In genomic region chr4:26342328-26343040, GRCh38 we compare ENCODE assay signal across 10 cellular contexts. TPM values are rescaled to one million over a fixed set of nuclear protein-coding genes. Genes with fewer than 3 reads are reported as not detected.
DNase-seq lines count a peak whose midpoint lies in the region; ATAC-seq, FAIRE-seq and TF ChIP-seq lines count a peak whose summit lies in the region.
"Had no signal": no experiment of that assay in that cellular context is flagged by ENCODE, and none has a peak within 500 bp of the region (broad histone marks: within the 10 kb centered on the region; RNA-seq: fewer than 3 reads in every experiment).

No MANE protein-coding gene starts in this region.

- H3K4me3 ChIP-seq in A549 = no peak overlapping the region
- peak overlapping the region; percentile 37 for H3K4me3 ChIP-seq in adipocyte (ENCODE audit: low read length)
- H3K4me3 ChIP-seq in vagina = no peak overlapping the region

- TF ChIP-seq EP300 in A549 (IDR thresholded peaks at IDR 0.05) = no peak

- H3K27me3 ChIP-seq in adipocyte (replicated peaks; ENCODE audit: control insufficient read depth, insufficient read depth, low read length) (no peaks in the 10 kb centered on the region), vagina (no peaks in the 10 kb centered on the region)

- H3K27ac ChIP-seq in A549 = no peak overlapping the region
- no peak overlapping the region for H3K27ac ChIP-seq in vagina

- CTCF ChIA-PET in A549 (lab: Yijun Ruan, JAX) = interaction anchor here (0.6 kb wide), 1 partner anchor 12 kb away, joined by 3 read pairs; no protein-coding TSS in a partner anchor

- TF ChIP-seq RAD21 in A549 (conservative IDR thresholded peaks at IDR 0.05 in 1 of 2, IDR thresholded peaks at IDR 0.05 in 1 of 2) = no peak

- POLR2A ChIA-PET in A549 (lab: Yijun Ruan, JAX) = no interaction called here

- H3K4me2 ChIP-seq in A549 = no peak overlapping the region; the same call in 2 of the 3 replicates

- H3K9me3 ChIP-seq in A549 (no peaks in the 10 kb centered on the region), adipocyte (ENCODE audit: control insufficient read depth, low read length) (no peaks in the 10 kb centered on the region), vagina (no peaks in the 10 kb centered on the region)

- DNase-seq in A549 (ENCODE audit: low read depth in 1 of 2, low spot score in 1 of 2) (peak in 1 of 2 experiments; percentile 7), H54 (ENCODE audit: insufficient read length, low spot score) (no peak), adipocyte (ENCODE audit: low read depth) (peak; percentile 71), kidney glomerular epithelial cell (lab: John Stamatoyannopoulos, UW) (peak; percentile 86), vagina (ENCODE audit: extremely low spot score in 2 of 2) (no peak)
- DNase-seq: DND-41, NCI-H524 treated with DMSO at 0.1 percent for 48 hours had no signal

- ATAC-seq in A549 = peak; percentile 68 to 79; a peak in 5 of 6 replicates
- ATAC-seq in HG02840 (IDR thresholded peaks at IDR 0.05; ENCODE audit: low FRiP score, unreplicated experiment) = no peak
- ATAC-seq in GM21723 (IDR thresholded peaks at IDR 0.05; ENCODE audit: unreplicated experiment) = no peak
- ATAC-seq in HG03108 (IDR thresholded peaks at IDR 0.05; ENCODE audit: unreplicated experiment) = no peak

- no peaks in the 10 kb centered on the region for H3K36me3 ChIP-seq in adipocyte (ENCODE audit: control insufficient read depth, insufficient read depth, low read length, severe bottlenecking)
- no peaks in the 10 kb centered on the region for H3K36me3 ChIP-seq in vagina

- FAIRE-seq in A549 (lab: Jason Lieb, UNC) (no peak), H54 (lab: Jason Lieb, UNC) (peak; percentile 87)

- peak overlapping the region; percentile 63 for H3K9ac ChIP-seq in adipocyte (ENCODE audit: low read length)

- intact Hi-C loops in vagina (cut with DNase I) = no loop called here

- TF ChIP-seq POLR2A in A549 (IDR thresholded peaks at IDR 0.05; ENCODE audit: low read length) (no peak), H54 (IDR thresholded peaks at IDR 0.05; ENCODE audit: low read depth, low read length) (no peak), vagina (IDR thresholded peaks at IDR 0.05) (no peak)

- TF ChIP-seq CTCF in A549 (IDR thresholded peaks at IDR 0.05) (no peak), vagina (IDR thresholded peaks at IDR 0.05) (no peak)

- 49% methylated on average over 3 of the region's 3 CpGs for WGBS in A549 (ENCODE audit: missing lambda C conversion rate)

- peaks cover 5% of the 10 kb centered on the region; the same call in 1 of the 3 replicates for H3K4me1 ChIP-seq in A549
- peaks cover 48% of the 10 kb centered on the region for H3K4me1 ChIP-seq in adipocyte (ENCODE audit: control insufficient read depth, insufficient read depth, low read length)
- H3K4me1 ChIP-seq in vagina = peaks cover 41% of the 10 kb centered on the region

TF ChIP-seq in A549, 52 proteins besides CTCF, POLR2A, EP300 and RAD21:
- TF ChIP-seq FOSB (CRISPR knock-in tag; IDR thresholded peaks at IDR 0.05) = no peak
- TF ChIP-seq MAZ (IDR thresholded peaks at IDR 0.05; ENCODE audit: borderline replicate concordance, low read depth, low read length) = no peak
- TF ChIP-seq EHF (CRISPR knock-in tag; IDR thresholded peaks at IDR 0.05) = no peak
- TF ChIP-seq JUN (IDR thresholded peaks at IDR 0.05) = no peak
- no peak for TF ChIP-seq BHLHE40 (IDR thresholded peaks at IDR 0.05; ENCODE audit: low read depth, low read length)
- no peak for TF ChIP-seq RNF2 (IDR thresholded peaks at IDR 0.05; ENCODE audit: borderline replicate concordance, low read depth)
- TF ChIP-seq ATOH8 (CRISPR knock-in tag; IDR thresholded peaks at IDR 0.05; ENCODE audit: low read depth) = no peak
- no peak for TF ChIP-seq FOXS1 (CRISPR knock-in tag; IDR thresholded peaks at IDR 0.05)
- TF ChIP-seq NR3C1 (IDR thresholded peaks at IDR 0.05) = no peak
- no peak for TF ChIP-seq KDM1A (IDR thresholded peaks at IDR 0.05; ENCODE audit: low read depth)
- TF ChIP-seq MAX (IDR thresholded peaks at IDR 0.05) = no peak
- no peak; the same call in 1 of the 2 replicates for TF ChIP-seq HOXB5 (CRISPR knock-in tag; IDR thresholded peaks at IDR 0.05)
- TF ChIP-seq ZFP36 (IDR thresholded peaks at IDR 0.05; ENCODE audit: borderline replicate concordance, partially characterized antibody) = no peak
- TF ChIP-seq JUNB (IDR thresholded peaks at IDR 0.05) = no peak
- no peak for TF ChIP-seq TFCP2L1 (CRISPR knock-in tag; IDR thresholded peaks at IDR 0.05)
- TF ChIP-seq ZSCAN20 (CRISPR knock-in tag; IDR thresholded peaks at IDR 0.05) = no peak
TF ChIP-seq in A549: peak in this region for 0.

RNA-seq across cellular contexts. Expression of gene RBPJ, which starts 21.7 kb away (rescaled TPM):
- polyA plus RNA-seq in A549 (2011; rRNA removed) (28.9 and 37.1 TPM in 2 replicates), A549 (2017; fragmentation: RNase III; extraction: RNeasy Plus Mini Kit Qiagen cat#74134 plus additional on column Dnase treatment) (16.0 to 17.6 TPM (median 16.5 TPM) in 3 replicates)
- 6.8 and 8.3 TPM in 2 replicates for polyA plus RNA-seq in A549 (2012; cell fraction: cytosol; rRNA removed)
- polyA plus RNA-seq in A549 (2012; cell fraction: nucleus; rRNA removed) = 8.4 and 12.0 TPM in 2 replicates
- polyA minus RNA-seq in A549 (2011; rRNA and poly(A)+ RNA removed) = 17.9 and 20.3 TPM in 2 replicates
- 50.8 TPM for total RNA-seq in vagina

Comparison
In these comparisons a context has a peak if more than half of its experiments do, and no peak if none do; other contexts are left out.
1. ATAC-seq: peak in A549 (2 of 2); none in HG02840 (single experiment), GM21723 (single experiment) and HG03108 (single experiment).
2. DNase-seq: peak in adipocyte (single experiment) and kidney glomerular epithelial cell (single experiment); none in H54 (single experiment) and vagina (0 of 2).